Comparison of ENCODE assay signal across 7 cellular contexts in the genomic region with DNA sequence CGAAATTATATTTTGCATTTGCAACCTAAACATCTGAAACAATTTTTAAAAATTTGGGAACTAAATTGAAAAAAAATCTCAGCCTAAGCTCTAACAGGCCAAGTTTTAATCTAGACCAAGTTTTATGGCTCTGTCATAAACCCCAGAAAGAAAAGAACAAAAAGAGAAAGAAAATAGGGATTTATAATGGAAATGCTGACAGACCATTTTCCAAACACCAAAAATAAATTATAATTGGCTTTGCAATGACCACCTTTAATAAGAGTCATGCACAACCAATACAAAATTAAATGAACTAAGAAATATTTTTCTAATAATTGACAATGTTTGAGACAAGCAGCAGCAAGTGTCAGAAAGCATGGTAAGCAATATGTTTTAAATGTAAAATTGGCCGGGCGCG.
"Had no signal": no experiment of that assay in that cellular context is flagged by ENCODE, and none has a peak within 500 bp of the region (broad histone marks: within the 10 kb centered on the region; RNA-seq: fewer than 3 reads in every experiment).

No MANE protein-coding gene starts in this region.

- H3K27ac ChIP-seq: HL-60, KMS-11 had no signal

- ATAC-seq: HepG2 had no signal

- H3K9ac ChIP-seq: KMS-11 had no signal

- H3K4me2 ChIP-seq: KMS-11 had no signal

- DNase-seq: IMR-90, KBM-7, KG1 had no signal

- FAIRE-seq: HepG2, HTR-8/SVneo had no signal
